In the genomic region with DNA sequence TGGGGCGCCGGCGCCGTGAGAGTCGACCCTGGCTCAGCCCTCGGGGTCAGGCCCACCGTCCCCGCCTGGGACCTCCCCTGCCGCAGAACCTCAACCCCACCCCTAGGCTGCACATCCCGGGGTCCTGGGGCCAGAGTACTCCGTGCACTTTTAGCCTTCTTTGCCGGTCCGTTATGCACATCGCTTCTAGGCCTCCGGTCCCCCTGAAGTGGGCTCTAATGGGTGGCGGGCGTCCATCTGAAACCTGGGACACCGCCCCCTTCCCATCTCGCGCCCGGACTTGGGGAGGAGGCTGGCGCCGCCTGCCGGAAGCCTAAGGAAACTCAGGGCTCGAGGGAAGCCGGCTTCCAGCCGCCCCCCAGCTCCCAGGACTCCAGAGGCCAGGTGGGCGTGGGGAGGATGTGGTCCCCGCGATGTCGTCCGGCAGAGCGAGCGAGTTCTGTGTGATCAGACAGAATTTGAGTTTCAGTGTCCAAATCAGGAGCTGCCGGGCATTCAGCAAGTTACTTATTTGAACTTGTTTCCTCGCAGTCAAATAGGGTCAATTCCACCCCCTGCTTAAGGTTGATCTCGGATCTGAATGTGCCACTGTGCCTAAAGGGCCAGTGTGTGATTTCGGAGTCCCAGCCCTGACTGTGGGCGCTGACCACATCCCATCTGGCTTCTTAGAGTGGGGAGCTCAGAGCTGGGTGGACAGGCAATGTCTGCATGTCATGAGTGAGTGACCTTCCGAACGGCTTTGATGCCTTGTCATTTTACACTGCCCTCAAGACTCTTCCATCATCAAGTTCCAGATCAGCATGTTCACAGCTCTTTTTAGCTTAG, we compare ENCODE assay signal across 8 cellular contexts. TPM values are rescaled to one million over a fixed set of nuclear protein-coding genes. Genes with fewer than 3 reads are reported as not detected.
DNase-seq lines count a peak whose midpoint lies in the region; ATAC-seq, FAIRE-seq and TF ChIP-seq lines count a peak whose summit lies in the region.

No MANE protein-coding gene starts in this region.

- H3K36me3 ChIP-seq in IMR-90 (ENCODE audit: control insufficient read depth, insufficient read depth, low read length) (no peaks in the 10 kb centered on the region), ectodermal cell (ENCODE audit: control insufficient read depth, insufficient read depth, low read length) (no peaks in the 10 kb centered on the region)

- ATAC-seq in IMR-90 (ENCODE audit: low read depth) (peak; percentile 38), HG02763 (IDR thresholded peaks at IDR 0.05; ENCODE audit: unreplicated experiment) (no peak)

- POLR2A ChIA-PET in IMR-90 (lab: Charles Lee; ENCODE audit: unreplicated experiment): no interaction called here

- intact Hi-C loops in IMR-90 (cut with micrococcal nuclease): no loop called here

- H4K91ac ChIP-seq in IMR-90 (ENCODE audit: insufficient read depth, low read depth, low read length): no peak overlapping the region

- no peak overlapping the region for H3K18ac ChIP-seq in IMR-90 (ENCODE audit: low read depth, low read length)

- DNase-seq in DMS79 treated with DMSO at 0.1 percent for 48 hours (lab: John Stamatoyannopoulos, UW) (peak; percentile 41), IMR-90 (peak; percentile 30), urothelium cell line (ENCODE audit: low spot score) (peak; percentile 83), NCI-H2227 treated with DMSO at 0.1 percent for 48 hours (lab: John Stamatoyannopoulos, UW) (no peak)

- no peaks in the 10 kb centered on the region for H3K79me1 ChIP-seq in IMR-90 (ENCODE audit: low read depth in 1 of 2, low read length in 2 of 2)

- no peak overlapping the region for H2BK15ac ChIP-seq in IMR-90 (ENCODE audit: low read depth, low read length)

- H3K9me3 ChIP-seq in IMR-90 (ENCODE audit: control insufficient read depth, insufficient read depth, low read length) (no peaks in the 10 kb centered on the region), ectodermal cell (ENCODE audit: control insufficient read depth, low read length) (no peaks in the 10 kb centered on the region), mononuclear cell (ENCODE audit: low read depth, low read length) (no peaks in the 10 kb centered on the region)

- no peak overlapping the region for H3K4ac ChIP-seq in IMR-90 (ENCODE audit: low read depth, low read length)

- TF ChIP-seq RAD21 in IMR-90 (IDR thresholded peaks at IDR 0.05; ENCODE audit: low read length): peak; percentile 44

- in situ Hi-C loops in IMR-90 (cut with MboI; ENCODE audit: low sequenced_read_pairs): loop anchor here (5.0 to 10.0 kb wide), 2 partner anchors 99 to 242 kb away; no protein-coding TSS in a partner anchor

- H2AK9ac ChIP-seq in IMR-90 (replicated peaks; ENCODE audit: low read depth, low read length, poor library complexity): peak overlapping the region; percentile 11

- no peak overlapping the region for H2BK5ac ChIP-seq in IMR-90 (ENCODE audit: low read depth, low read length, poor library complexity, severe bottlenecking)

- no peak for TF ChIP-seq POLR2A in IMR-90 (IDR thresholded peaks at IDR 0.05; ENCODE audit: low read depth, low read length)

- CTCF ChIA-PET in IMR-90 (lab: Yijun Ruan, JAX): interaction anchor here (0.9 to 1.4 kb wide), 4 partner anchors 12 to 100 kb away, joined by 3 to 6 read pairs (median 4); no protein-coding TSS in a partner anchor

- no peak overlapping the region for H3K9ac ChIP-seq in IMR-90 (ENCODE audit: low read depth, low read length)

- H2BK20ac ChIP-seq in IMR-90 (ENCODE audit: low read depth, low read length): no peak overlapping the region

- H3K27ac ChIP-seq in IMR-90 (ENCODE audit: insufficient read depth, low read length) (no peak overlapping the region), VCaP (peak overlapping the region; percentile 50; the same call in 1 of the 2 replicates), ectodermal cell (ENCODE audit: insufficient read depth, low read depth, low read length, poor library complexity, severe bottlenecking) (no peak overlapping the region)

- H3K14ac ChIP-seq in IMR-90 (replicated peaks; ENCODE audit: low read depth, low read length): no peak overlapping the region

- dilution Hi-C loops in IMR-90 (cut with HindIII; ENCODE audit: low sequenced_read_pairs, unreplicated experiment): no loop called here

- H3K4me1 ChIP-seq in IMR-90 (ENCODE audit: control insufficient read depth, insufficient read depth, low read length): peaks cover 8% of the 10 kb centered on the region; the same call in 1 of the 2 replicates
- peaks cover 30% of the 10 kb centered on the region for H3K4me1 ChIP-seq in ectodermal cell (ENCODE audit: control insufficient read depth, insufficient read depth, low read length)
- peaks cover 33% of the 10 kb centered on the region for H3K4me1 ChIP-seq in mononuclear cell (ENCODE audit: insufficient read depth, low read length)

- no TSS peak for BruUV-seq in IMR-90 (replicated peaks; lab: Mats Ljungman, UMichigan)

- H3K27me3 ChIP-seq in IMR-90 (ENCODE audit: control insufficient read depth, insufficient read depth, low read length) (peaks cover 60% of the 10 kb centered on the region), ectodermal cell (ENCODE audit: control insufficient read depth, insufficient read depth, low read length, poor library complexity, severe bottlenecking) (peaks cover 67% of the 10 kb centered on the region), mononuclear cell (ENCODE audit: insufficient read depth, low read length) (peaks cover 35% of the 10 kb centered on the region)

- H3K4me3 ChIP-seq in IMR-90 (ENCODE audit: insufficient read depth, low read depth, low read length) (peak overlapping the region; percentile 30), ectodermal cell (ENCODE audit: insufficient read depth, low read depth, low read length) (peak overlapping the region; percentile 36), mononuclear cell (ENCODE audit: low read length) (peak overlapping the region; percentile 23)

- no peak overlapping the region for H4K8ac ChIP-seq in IMR-90 (ENCODE audit: low read depth in 2 of 2, low read length in 2 of 2)

- peak overlapping the region; percentile 87 for H2AFZ ChIP-seq in IMR-90 (replicated peaks; ENCODE audit: low read length, poor library complexity)

- FAIRE-seq in urothelium cell line (lab: Jason Lieb, UNC): no peak

- H3K23ac ChIP-seq in IMR-90 (ENCODE audit: low read depth, low read length): peak overlapping the region; percentile 2; the same call in 1 of the 2 replicates

- no peak overlapping the region for H2AK5ac ChIP-seq in IMR-90 (ENCODE audit: low read depth, low read length)

- H2BK120ac ChIP-seq in IMR-90 (ENCODE audit: low read depth, low read length): no peak overlapping the region

- TF ChIP-seq CTCF in IMR-90 (conservative IDR thresholded peaks at IDR 0.05; ENCODE audit: low read depth, low read length): peak; percentile 68
- peak; percentile 88 for TF ChIP-seq CTCF in VCaP (conservative IDR thresholded peaks at IDR 0.05)

- H4K20me1 ChIP-seq in IMR-90 (ENCODE audit: insufficient read depth, low read length): no peaks in the 10 kb centered on the region

- H3K4me2 ChIP-seq in IMR-90 (ENCODE audit: low read depth, low read length): peak overlapping the region; percentile 67

- H4K5ac ChIP-seq in IMR-90 (ENCODE audit: low read depth, low read length): no peak overlapping the region

- 31% methylated on average over 11 of the region's 41 CpGs; no CpG with 5 or more reads in 1 of the 2 experiments for WGBS in IMR-90 (ENCODE audit: extremely low coverage in 2 of 2, insufficient read length in 1 of 2), 2 experiments
- 11% methylated on average over 41 of the region's 41 CpGs for WGBS in ectodermal cell, 2 experiments

- no peaks in the 10 kb centered on the region for H3K9me1 ChIP-seq in IMR-90 (ENCODE audit: insufficient read depth, low read length)

- H3K56ac ChIP-seq in IMR-90 (ENCODE audit: extremely low read depth, insufficient read depth, low read length): no peak overlapping the region

TF ChIP-seq in IMR-90, 13 proteins besides CTCF, POLR2A, EP300 and RAD21:
- TF ChIP-seq MXI1 (IDR thresholded peaks at IDR 0.05; ENCODE audit: borderline replicate concordance, low read depth, low read length): no peak
- peak; percentile 42 for TF ChIP-seq SMC3 (IDR thresholded peaks at IDR 0.05; ENCODE audit: low read depth, low read length)
- no peak for TF ChIP-seq CEBPB (IDR thresholded peaks at IDR 0.05; ENCODE audit: low read depth, low read length)
- no peak for TF ChIP-seq RCOR1 (IDR thresholded peaks at IDR 0.05; ENCODE audit: insufficient replicate concordance, low read length)

RNA-seq across cellular contexts. Expression of a gene that starts 47.6 kb away (rescaled TPM):
- total RNA-seq in IMR-90 (2012; rRNA removed) (0.83 and 1.1 TPM in 2 replicates), mononuclear cell (0.10 TPM)
- polyA plus RNA-seq in IMR-90 (2012; rRNA removed): 4.5 and 4.6 TPM in 2 replicates
- polyA plus RNA-seq in IMR-90 (2012; cell fraction: cytosol; rRNA removed): 3.9 and 6.8 TPM in 2 replicates
- polyA plus RNA-seq in IMR-90 (2012; cell fraction: nucleus; rRNA removed; ENCODE audit: low replicate concordance): 18.1 and 27.9 TPM in 2 replicates
- 142 TPM for polyA plus RNA-seq in ectodermal cell (2013, experiment 1 of 4)
- polyA plus RNA-seq in ectodermal cell (2013, experiment 2 of 4): 128 TPM
- polyA plus RNA-seq in ectodermal cell (2013, experiment 3 of 4): 134 TPM
- 151 TPM for polyA plus RNA-seq in ectodermal cell (2013, experiment 4 of 4)
